In genomic region chr13:100673831-100674362, GRCh38 we compare ENCODE assay signal across 8 cellular contexts. TPM values are rescaled to one million over a fixed set of nuclear protein-coding genes. Genes with fewer than 3 reads are reported as not detected.
DNase-seq lines count a peak whose midpoint lies in the region; ATAC-seq, FAIRE-seq and TF ChIP-seq lines count a peak whose summit lies in the region.

No MANE protein-coding gene starts in this region.

- no peaks in the 10 kb centered on the region for H3K9me3 Mint-ChIP-seq in astrocyte (ENCODE audit: unreplicated experiment)

- peak overlapping the region; percentile 66 for H2AFZ ChIP-seq in astrocyte (ENCODE audit: low read depth, low read length)

- H3K4me1 ChIP-seq in ES-I3 (ENCODE audit: insufficient read depth, low read length): peaks cover 9% of the 10 kb centered on the region; the same call in 1 of the 2 replicates
- peaks cover 8% of the 10 kb centered on the region; the same call in 1 of the 2 replicates for H3K4me1 ChIP-seq in HUES6 (ENCODE audit: control insufficient read depth, insufficient read depth, low read length)
- peaks cover 16% of the 10 kb centered on the region for H3K4me1 ChIP-seq in astrocyte (ENCODE audit: insufficient read depth, low read length)

- H3K4me3 Mint-ChIP-seq in astrocyte (ENCODE audit: unreplicated experiment): peak overlapping the region; percentile 94

- H3K36me3 ChIP-seq in ES-I3 (ENCODE audit: insufficient read depth, low read length): 0 out of 2 replicates have a peak, but pooled peaks cover 4% of the 10 kb centered on the region
- peaks cover 15% of the 10 kb centered on the region for H3K36me3 ChIP-seq in HUES6 (ENCODE audit: control insufficient read depth, insufficient read depth, low read length)
- H3K36me3 ChIP-seq in astrocyte (ENCODE audit: insufficient read depth, low read length): no peaks in the 10 kb centered on the region

- H3K9me3 ChIP-seq in ES-I3 (ENCODE audit: control insufficient read depth, insufficient read depth, low read length): no peaks in the 10 kb centered on the region
- no peaks in the 10 kb centered on the region for H3K9me3 ChIP-seq in HUES6 (ENCODE audit: control insufficient read depth, insufficient read depth, low read depth, low read length)
- H3K9me3 ChIP-seq in astrocyte (ENCODE audit: insufficient read depth, low read depth, low read length): no peaks in the 10 kb centered on the region

- peak; percentile 55 to 77 for DNase-seq in SW 1271 (lab: John Stamatoyannopoulos, UW)
- peak; percentile 86 for DNase-seq in astrocyte (ENCODE audit: low read depth)
- peak; percentile 83 for DNase-seq in hepatic stellate cell (ENCODE audit: low spot score)
- DNase-seq in putamen (ENCODE audit: low spot score): peak; percentile 84
- DNase-seq in D721Med (ENCODE audit: insufficient read length, low spot score): no peak

- peaks cover 7% of the 10 kb centered on the region for H3K4me1 Mint-ChIP-seq in astrocyte (ENCODE audit: low read depth, unreplicated experiment)

- H4K20me1 ChIP-seq in astrocyte (ENCODE audit: insufficient read depth, low read length): peaks cover 17% of the 10 kb centered on the region

- peak; percentile 26 for ATAC-seq in GM21619 (IDR thresholded peaks at IDR 0.05; ENCODE audit: unreplicated experiment)

- peak overlapping the region; percentile 79 for H3K27ac Mint-ChIP-seq in astrocyte (ENCODE audit: unreplicated experiment)

- TF ChIP-seq CTCF in astrocyte (IDR thresholded peaks at IDR 0.05; ENCODE audit: insufficient read depth, low read depth, low read length): no peak
- TF ChIP-seq CTCF in D721Med (IDR thresholded peaks at IDR 0.05; ENCODE audit: insufficient read depth, missing control alignments): no peak

- FAIRE-seq in astrocyte (lab: Jason Lieb, UNC) (no peak), D721Med (lab: Jason Lieb, UNC) (no peak)

- H3K27me3 ChIP-seq in HUES6 (ENCODE audit: control insufficient read depth, insufficient read depth, low read length): peaks cover 14% of the 10 kb centered on the region
- H3K27me3 ChIP-seq in astrocyte (ENCODE audit: insufficient read depth, low read length): no peaks in the 10 kb centered on the region

- peak overlapping the region; percentile 91 for H3K4me2 ChIP-seq in astrocyte (ENCODE audit: low read length)

- H3K27me3 Mint-ChIP-seq in astrocyte (ENCODE audit: low read depth, unreplicated experiment): no peaks in the 10 kb centered on the region

- peaks cover 30% of the 10 kb centered on the region for H3K79me2 ChIP-seq in astrocyte (ENCODE audit: insufficient read depth, low read length)

- H3K27ac ChIP-seq in HUES6 (ENCODE audit: low read depth, low read length) (no peak overlapping the region), astrocyte (ENCODE audit: low read depth, low read length) (peak overlapping the region; percentile 75)

- H3K4me3 ChIP-seq in HUES6 (ENCODE audit: low read depth, low read length): peak overlapping the region; percentile 90
- H3K4me3 ChIP-seq in astrocyte (ENCODE audit: insufficient read depth, low read depth, low read length): peak overlapping the region; percentile 72

- H3K9ac ChIP-seq in ES-I3 (ENCODE audit: low read depth, low read length): peak overlapping the region; percentile 36
- peak overlapping the region; percentile 61 for H3K9ac ChIP-seq in HUES6 (ENCODE audit: low read length)
- peak overlapping the region; percentile 77 for H3K9ac ChIP-seq in astrocyte (ENCODE audit: low read length)

- no peaks in the 10 kb centered on the region for H3K36me3 Mint-ChIP-seq in astrocyte (ENCODE audit: low read depth, unreplicated experiment)

RNA-seq across cellular contexts. Expression of gene TMTC4, which starts 0.7 kb away (rescaled TPM):
- 7.7 and 8.4 TPM in 2 replicates for total RNA-seq in astrocyte
